In the genomic region with DNA sequence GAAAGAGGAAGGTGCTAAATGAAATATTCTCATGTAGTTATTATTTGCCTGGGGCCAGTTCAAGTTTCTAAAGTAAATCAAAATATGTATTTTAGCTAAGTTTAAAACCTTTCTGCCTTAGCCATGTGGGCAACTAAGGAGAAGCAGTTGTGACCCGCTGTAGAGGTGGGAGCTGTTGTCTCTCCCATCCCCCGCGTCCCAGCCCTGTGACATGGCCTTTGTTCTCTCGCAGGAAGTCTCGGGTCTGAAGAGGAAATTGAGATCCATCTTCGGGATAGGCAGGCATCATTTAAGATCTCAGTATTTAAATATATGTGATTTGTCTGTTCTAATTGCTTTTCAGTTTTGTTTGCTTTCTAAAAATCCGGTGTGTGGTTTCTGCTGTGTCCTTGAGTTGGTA, we compare ENCODE assay signal across 28 cellular contexts.
A peak's percentile ranks its signal among the peaks of the same experiment; 100 is the strongest.
DNase-seq lines count a peak whose midpoint lies in the region; ATAC-seq and TF ChIP-seq lines count a peak whose summit lies in the region.
"Had no signal": no experiment of that assay in that cellular context is flagged by ENCODE, and none has a peak within 500 bp of the region (broad histone marks: within the 10 kb centered on the region; RNA-seq: fewer than 3 reads in every experiment).

No MANE protein-coding gene starts in this region.

- BruUV-seq in MCF 10A (replicated peaks; lab: Mats Ljungman, UMichigan), result no TSS peak

- no peak overlapping the region for H3K18ac ChIP-seq in mesendoderm (ENCODE audit: low read length)

- no peak overlapping the region for H4K5ac ChIP-seq in mesendoderm (ENCODE audit: low read length)

- H2AK5ac ChIP-seq in mesendoderm (ENCODE audit: low read length), result no peak overlapping the region

- H3K79me2 ChIP-seq in GM23338 (replicated peaks; ENCODE audit: insufficient read depth) (no peaks in the 10 kb centered on the region), MM.1S (ENCODE audit: low read length) (no peaks in the 10 kb centered on the region), mesendoderm (ENCODE audit: control insufficient read depth, insufficient read depth, low read length) (no peaks in the 10 kb centered on the region)
- H3K79me2 ChIP-seq: hepatocyte had no signal

- H3K9me3 Mint-ChIP-seq in GM23338 (no peaks in the 10 kb centered on the region), MCF 10A (ENCODE audit: unreplicated experiment) (no peaks in the 10 kb centered on the region)
- no peaks in the 10 kb centered on the region for H3K9me3 Mint-ChIP-seq in activated naive CD4-positive, alpha-beta T cell treated with anti-CD3 and anti-CD28 coated beads, Interleukin-2, amount 10 ng/mL, durations not matched to agents 7 days and 5 days
- H3K9me3 Mint-ChIP-seq: activated naive CD4-positive, alpha-beta T cell treated with anti-CD3 and anti-CD28 coated beads for 36 hours; stimulated activated memory B cell treated with anti-CD40 and anti-IgM and Interleukin-4, amounts not matched to agents 10 μg/mL and 1 μg/mL and 100 μg/mL, for 72 hours had no signal

- no peak overlapping the region for H2BK5ac ChIP-seq in mesendoderm (ENCODE audit: low read length)

- H3K4me3 ChIP-seq in GM23338, result no peak overlapping the region
- no peak overlapping the region for H3K4me3 ChIP-seq in MM.1S (ENCODE audit: low read length)
- no peak overlapping the region for H3K4me3 ChIP-seq in mesendoderm (ENCODE audit: low read length)
- H3K4me3 ChIP-seq in HAP-1, result no peak overlapping the region
- H3K4me3 ChIP-seq: dorsolateral prefrontal cortex, gastroesophageal sphincter, hepatocyte, SK-N-MC had no signal

- peaks cover 49% of the 10 kb centered on the region for H3K4me1 Mint-ChIP-seq in GM23338
- H3K4me1 Mint-ChIP-seq in MCF 10A (ENCODE audit: insufficient read depth, unreplicated experiment), result no peaks in the 10 kb centered on the region
- H3K4me1 Mint-ChIP-seq in activated naive CD4-positive, alpha-beta T cell treated with anti-CD3 and anti-CD28 coated beads, Interleukin-2, amount 10 ng/mL, durations not matched to agents 7 days and 5 days, result no peaks in the 10 kb centered on the region
- H3K4me1 Mint-ChIP-seq: stimulated activated memory B cell treated with anti-CD40 and anti-IgM and Interleukin-4, amounts not matched to agents 10 μg/mL and 1 μg/mL and 100 μg/mL, for 72 hours had no signal

- H3K23ac ChIP-seq in mesendoderm (ENCODE audit: low read length), result no peak overlapping the region

- no peak overlapping the region for H2BK15ac ChIP-seq in mesendoderm (replicated peaks; ENCODE audit: low read depth)

- H4K20me1 ChIP-seq in GM23338 (replicated peaks; ENCODE audit: insufficient read depth), result no peaks in the 10 kb centered on the region
- H4K20me1 ChIP-seq in MM.1S (ENCODE audit: insufficient read depth, low read length), result no peaks in the 10 kb centered on the region

- no peaks in the 10 kb centered on the region for H3K79me1 ChIP-seq in mesendoderm (ENCODE audit: low read length)

- intact Hi-C loops in MCF 10A (cut with micrococcal nuclease), result no loop called here

- H3K27me3 Mint-ChIP-seq in GM23338 (ENCODE audit: insufficient read depth, low read depth, poor library complexity) (peaks cover 15% of the 10 kb centered on the region), MCF 10A (ENCODE audit: insufficient read depth, unreplicated experiment) (peaks cover 11% of the 10 kb centered on the region)
- peaks cover 30% of the 10 kb centered on the region for H3K27me3 Mint-ChIP-seq in activated naive CD4-positive, alpha-beta T cell treated with anti-CD3 and anti-CD28 coated beads, Interleukin-2, amount 10 ng/mL, durations not matched to agents 7 days and 5 days

- CTCF ChIA-PET in MCF 10A (lab: Yijun Ruan, JAX), result no interaction called here
- CTCF ChIA-PET in activated naive CD4-positive, alpha-beta T cell treated with anti-CD3 and anti-CD28 coated beads, Interleukin-2, amount 10 ng/mL, durations not matched to agents 7 days and 5 days (lab: Charles Lee), result no interaction called here

- H3K27ac Mint-ChIP-seq in GM23338 (peak overlapping the region; percentile 79), MCF 10A (ENCODE audit: low read depth, unreplicated experiment) (no peak overlapping the region)
- H3K27ac Mint-ChIP-seq in activated naive CD4-positive, alpha-beta T cell treated with anti-CD3 and anti-CD28 coated beads, Interleukin-2, amount 10 ng/mL, durations not matched to agents 7 days and 5 days, result no peak overlapping the region
- H3K27ac Mint-ChIP-seq: activated CD8-positive, alpha-beta T cell treated with anti-CD3 and anti-CD28 coated beads, Interleukin-2, amount 10 ng/mL, durations not matched to agents 7 days and 5 days; activated naive CD4-positive, alpha-beta T cell treated with anti-CD3 and anti-CD28 coated beads for 36 hours; naive B cell; stimulated activated memory B cell treated with anti-CD40 and anti-IgM and Interleukin-4, amounts not matched to agents 10 μg/mL and 1 μg/mL and 100 μg/mL, for 72 hours had no signal

- H3K9me2 ChIP-seq in GM23338 (ENCODE audit: insufficient read depth) (0 out of 2 replicates have a peak, but pooled peaks cover 4% of the 10 kb centered on the region), MM.1S (replicated peaks; ENCODE audit: insufficient read depth, low read length) (no peaks in the 10 kb centered on the region)

- H2AFZ ChIP-seq in GM23338, result no peak overlapping the region
- H2AFZ ChIP-seq in MM.1S (ENCODE audit: low read length), result no peak overlapping the region
- H2AFZ ChIP-seq: hepatocyte had no signal

- no peaks in the 10 kb centered on the region for H3K36me3 ChIP-seq in GM23338 (ENCODE audit: insufficient read depth)
- no peaks in the 10 kb centered on the region for H3K36me3 ChIP-seq in MM.1S (replicated peaks; ENCODE audit: insufficient read depth, low read length)
- no peaks in the 10 kb centered on the region for H3K36me3 ChIP-seq in mesendoderm (ENCODE audit: control insufficient read depth, insufficient read depth, low read length)
- H3K36me3 ChIP-seq in HAP-1 (replicated peaks), result no peaks in the 10 kb centered on the region
- H3K36me3 ChIP-seq: BE2C, brain microvascular endothelial cell, gastroesophageal sphincter had no signal

- no peak overlapping the region for H4K8ac ChIP-seq in mesendoderm (ENCODE audit: low read depth, low read length)

- WGBS in mesendoderm (ENCODE audit: extremely low coverage, insufficient coverage, low lambda C conversion rate), result no CpG with 5 or more reads among the region's 7 CpGs

- no peak overlapping the region for H2BK120ac ChIP-seq in mesendoderm (ENCODE audit: low read depth, low read length)

- H3K4ac ChIP-seq in mesendoderm (ENCODE audit: low read depth, low read length), result no peak overlapping the region

- no peak overlapping the region for H3K56ac ChIP-seq in mesendoderm (ENCODE audit: low read length)

- H3F3A ChIP-seq in GM23338 (replicated peaks; ENCODE audit: low read depth) (no peaks in the 10 kb centered on the region), MM.1S (ENCODE audit: insufficient read depth, low read length) (peaks cover 5% of the 10 kb centered on the region; the same call in 1 of the 2 replicates)

- H3K36me3 Mint-ChIP-seq in GM23338 (ENCODE audit: low read depth) (no peaks in the 10 kb centered on the region), MCF 10A (ENCODE audit: insufficient read depth, unreplicated experiment) (peaks cover 6% of the 10 kb centered on the region)
- H3K36me3 Mint-ChIP-seq in activated naive CD4-positive, alpha-beta T cell treated with anti-CD3 and anti-CD28 coated beads, Interleukin-2, amount 10 ng/mL, durations not matched to agents 7 days and 5 days, result no peaks in the 10 kb centered on the region
- H3K36me3 Mint-ChIP-seq: naive B cell; stimulated activated memory B cell treated with anti-CD40 and anti-IgM and Interleukin-4, amounts not matched to agents 10 μg/mL and 1 μg/mL and 100 μg/mL, for 72 hours had no signal

- H3K9ac ChIP-seq in MM.1S (ENCODE audit: low read length), result no peak overlapping the region
- no peak overlapping the region for H3K9ac ChIP-seq in mesendoderm (ENCODE audit: low read length)

- peak; percentile 77 for DNase-seq in GM23338 (ENCODE audit: low spot score)
- no peak for DNase-seq in MM.1S
- DNase-seq in dermis blood vessel endothelial cell, result peak; percentile 19
- peak; percentile 64 for DNase-seq in mesendoderm
- no peak for DNase-seq in ACHN
- DNase-seq in MCF 10A (ENCODE audit: unreplicated experiment), result no peak
- no peak for DNase-seq in activated naive CD4-positive, alpha-beta T cell treated with anti-CD3 and anti-CD28 coated beads, Interleukin-2, amount 10 ng/mL, durations not matched to agents 7 days and 5 days
- DNase-seq in HAP-1 (ENCODE audit: low spot score in 2 of 2), result no peak
- DNase-seq: activated CD8-positive, alpha-beta T cell treated with anti-CD3 and anti-CD28 coated beads, Interleukin-2, amount 10 ng/mL, durations not matched to agents 7 days and 5 days; activated naive CD4-positive, alpha-beta T cell treated with anti-CD3 and anti-CD28 coated beads for 36 hours; amniotic stem cell; BE2C; brain microvascular endothelial cell; cerebellar nuclear complex; dorsolateral prefrontal cortex; midbrain; naive B cell; NCI-H1048; NCI-H1694; NCI-H2171; NCI-H510A; PC-3; T-helper 1 cell; trophoblast cell had no signal

- no peak for TF ChIP-seq CTCF in GM23338 (conservative IDR thresholded peaks at IDR 0.05; ENCODE audit: low read depth in 2 of 2)
- no peak for TF ChIP-seq CTCF in MM.1S (IDR thresholded peaks at IDR 0.05; ENCODE audit: low read length)
- no peak for TF ChIP-seq CTCF in MCF 10A (IDR thresholded peaks at IDR 0.05; ENCODE audit: unreplicated experiment)

- in situ Hi-C loops in ACHN (cut with HindIII; ENCODE audit: low pct_ligation_motif_present, low pct_unique_long_range_greater_than_20kb, low sequenced_read_pairs) (no loop called here), HAP-1 (cut with MboI; ENCODE audit: low sequenced_read_pairs) (no loop called here)

- H3K27me3 ChIP-seq in GM23338 (ENCODE audit: insufficient read depth) (no peaks in the 10 kb centered on the region), MM.1S (replicated peaks; ENCODE audit: insufficient read depth, low read length) (no peaks in the 10 kb centered on the region), mesendoderm (ENCODE audit: insufficient read depth, low read length, poor library complexity) (no peaks in the 10 kb centered on the region), HAP-1 (ENCODE audit: low read depth) (no peaks in the 10 kb centered on the region; the same call in 1 of the 2 replicates)
- H3K27me3 ChIP-seq: BE2C, brain microvascular endothelial cell, dorsolateral prefrontal cortex, hepatocyte had no signal

- no peaks in the 10 kb centered on the region for H3K9me3 ChIP-seq in MM.1S (replicated peaks; ENCODE audit: insufficient read depth, low read length)
- no peaks in the 10 kb centered on the region for H3K9me3 ChIP-seq in HAP-1
- H3K9me3 ChIP-seq: BE2C, gastroesophageal sphincter had no signal

- H3K4me1 ChIP-seq in GM23338 (ENCODE audit: insufficient read depth), result peaks cover 18% of the 10 kb centered on the region
- peaks cover 22% of the 10 kb centered on the region for H3K4me1 ChIP-seq in MM.1S (ENCODE audit: low read length)
- peaks cover 3% of the 10 kb centered on the region for H3K4me1 ChIP-seq in mesendoderm (ENCODE audit: control insufficient read depth, low read depth, low read length)
- no peaks in the 10 kb centered on the region for H3K4me1 ChIP-seq in HAP-1
- H3K4me1 ChIP-seq: BE2C, gastroesophageal sphincter had no signal

- ATAC-seq in GM23338, result peak; percentile 66
- ATAC-seq: activated CD8-positive, alpha-beta T cell treated with anti-CD3 and anti-CD28 coated beads, Interleukin-2, amount 10 ng/mL, durations not matched to agents 7 days and 5 days; gastroesophageal sphincter; PC-3; stimulated activated memory B cell treated with anti-CD40 and anti-IgM and Interleukin-4, amounts not matched to agents 10 μg/mL and 1 μg/mL and 100 μg/mL, for 72 hours had no signal

- POLR2A ChIA-PET in MCF 10A (lab: Yijun Ruan, JAX), result interaction anchor here (0.7 to 1.3 kb wide), 2 partner anchors 11 to 699 kb away, joined by 3 read pairs; no protein-coding TSS in a partner anchor

- H3K4me3 Mint-ChIP-seq in GM23338 (no peak overlapping the region), MCF 10A (ENCODE audit: unreplicated experiment) (no peak overlapping the region)
- no peak overlapping the region for H3K4me3 Mint-ChIP-seq in activated naive CD4-positive, alpha-beta T cell treated with anti-CD3 and anti-CD28 coated beads, Interleukin-2, amount 10 ng/mL, durations not matched to agents 7 days and 5 days
- H3K4me3 Mint-ChIP-seq: activated CD8-positive, alpha-beta T cell treated with anti-CD3 and anti-CD28 coated beads, Interleukin-2, amount 10 ng/mL, durations not matched to agents 7 days and 5 days; activated naive CD4-positive, alpha-beta T cell treated with anti-CD3 and anti-CD28 coated beads for 36 hours; naive B cell; stimulated activated memory B cell treated with anti-CD40 and anti-IgM and Interleukin-4, amounts not matched to agents 10 μg/mL and 1 μg/mL and 100 μg/mL, for 72 hours had no signal

- H3K27ac ChIP-seq in GM23338 (ENCODE audit: low read depth) (no peak overlapping the region), MM.1S (ENCODE audit: low read length) (no peak overlapping the region), mesendoderm (ENCODE audit: low read depth, low read length) (no peak overlapping the region)
- H3K27ac ChIP-seq: brain microvascular endothelial cell, dorsolateral prefrontal cortex, gastroesophageal sphincter, hepatocyte, SK-N-MC had no signal

- H3K4me2 ChIP-seq in GM23338 (peak overlapping the region; percentile 63), MM.1S (ENCODE audit: low read depth, low read length) (peak overlapping the region; percentile 39; the same call in 1 of the 2 replicates), mesendoderm (ENCODE audit: low read length) (no peak overlapping the region)
- H3K4me2 ChIP-seq: hepatocyte had no signal

Comparison
In these comparisons a context has a peak if more than half of its experiments do, and no peak if none do; other contexts are left out.
1. DNase-seq: peak in GM23338 (single experiment), dermis blood vessel endothelial cell (single experiment) and mesendoderm (single experiment); none in MM.1S (single experiment), ACHN (single experiment), MCF 10A (single experiment), activated naive CD4-positive, alpha-beta T cell treated with anti-CD3 and anti-CD28 coated beads, Interleukin-2, amount 10 ng/mL, durations not matched to agents 7 days and 5 days (single experiment) and HAP-1 (0 of 2).